ENCODE assay signal across 23 cellular contexts in genomic region chr14:58987601-58988000, GRCh38.
"Had no signal": no experiment of that assay in that cellular context is flagged by ENCODE, and none has a peak within 500 bp of the region (broad histone marks: within the 10 kb centered on the region; RNA-seq: fewer than 3 reads in every experiment).

No MANE protein-coding gene starts in this region.

- DNase-seq: colonic mucosa; cortex of kidney; effector CD8-positive, alpha-beta T cell; effector memory CD8-positive, alpha-beta T cell; endodermal cell; erythroblast; esophagus squamous epithelium; foreskin fibroblast; foreskin melanocyte; gastrocnemius medialis; glutamatergic neuron; head of caudate nucleus; heart right ventricle; hippocampal formation; left cardiac atrium; left lung; left ventricle myocardium superior; lower lobe of right lung; mesenchymal stem cell; midbrain had no signal

- H3K27ac Mint-ChIP-seq: dendritic cell treated with granulocyte-macrophage colony-stimulating factor and Interleukin-4, amounts not matched to agents 40 ng/mL and 50 ng/mL, for 4 days; effector memory CD8-positive, alpha-beta T cell; endodermal cell had no signal

- H3K4me1 ChIP-seq: colonic mucosa, esophagus squamous epithelium, gastrocnemius medialis, heart right ventricle, left lung, lower lobe of right lung had no signal

- H3K4me1 Mint-ChIP-seq: endodermal cell had no signal

- H3K27me3 Mint-ChIP-seq: dendritic cell treated with granulocyte-macrophage colony-stimulating factor and Interleukin-4, amounts not matched to agents 40 ng/mL and 50 ng/mL, for 4 days; effector memory CD8-positive, alpha-beta T cell had no signal

- H3K4me3 Mint-ChIP-seq: dendritic cell treated with granulocyte-macrophage colony-stimulating factor and Interleukin-4, amounts not matched to agents 40 ng/mL and 50 ng/mL, for 4 days; effector memory CD8-positive, alpha-beta T cell; endodermal cell had no signal

- H3K9me3 Mint-ChIP-seq: endodermal cell had no signal

- ATAC-seq: effector memory CD8-positive, alpha-beta T cell; esophagus mucosa; gastrocnemius medialis; heart right ventricle; left cardiac atrium; left lung; left ventricle myocardium superior; lower lobe of right lung had no signal

- H3K27me3 ChIP-seq: colonic mucosa, esophagus squamous epithelium, gastrocnemius medialis, left lung had no signal

- H3K9me3 ChIP-seq: colonic mucosa, gastrocnemius medialis, heart right ventricle, left lung, lower lobe of right lung had no signal

- H3K36me3 ChIP-seq: colonic mucosa, esophagus squamous epithelium, gastrocnemius medialis, heart right ventricle, left lung, lower lobe of right lung had no signal

- H3K4me3 ChIP-seq: colonic mucosa, esophagus squamous epithelium, gastrocnemius medialis, heart right ventricle, left lung, lower lobe of right lung had no signal

- H3K27ac ChIP-seq: colonic mucosa, epithelial cell of prostate, esophagus squamous epithelium, gastrocnemius medialis, heart right ventricle, left lung, lower lobe of right lung had no signal
